In the genomic region with DNA sequence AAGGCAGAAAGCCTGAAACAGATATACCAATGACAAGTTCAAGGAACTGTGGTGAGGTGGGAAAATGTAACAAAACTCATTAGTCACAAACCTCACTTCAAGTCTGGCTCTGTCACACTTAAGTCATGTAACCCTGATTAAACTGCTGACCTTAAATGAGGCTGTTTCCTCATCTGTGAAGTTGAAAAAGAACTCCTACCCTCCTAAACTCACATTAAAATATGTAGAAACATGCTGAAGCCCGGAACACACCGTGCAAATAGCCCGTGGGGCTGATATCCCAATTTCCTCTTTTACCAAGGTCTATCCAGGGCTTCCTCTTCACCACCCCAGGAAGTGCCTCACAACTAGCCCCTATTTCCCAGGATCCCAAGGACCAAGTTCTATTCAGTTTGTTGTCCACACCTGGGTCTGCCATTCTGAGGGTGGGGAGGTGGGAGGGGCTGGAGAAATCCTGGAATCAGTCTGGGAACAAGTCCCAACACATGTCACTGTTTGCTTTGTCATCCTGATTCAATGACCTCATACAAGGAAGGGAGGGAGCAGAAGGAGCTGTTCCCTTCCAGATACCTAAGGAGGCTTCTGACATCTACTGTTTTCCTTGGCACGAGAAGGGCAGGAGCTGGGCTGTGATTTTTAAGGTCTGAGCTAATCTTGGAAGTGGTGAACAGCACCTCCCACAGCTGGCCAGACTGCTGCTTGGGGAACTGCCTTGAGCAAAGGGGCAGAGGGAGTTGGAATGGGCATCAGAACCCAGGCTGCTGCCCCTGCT, we compare ENCODE assay signal across 9 cellular contexts. TPM values are rescaled to one million over a fixed set of nuclear protein-coding genes. Genes with fewer than 3 reads are reported as not detected.
DNase-seq lines count a peak whose midpoint lies in the region; ATAC-seq and TF ChIP-seq lines count a peak whose summit lies in the region.
"Had no signal": no experiment of that assay in that cellular context is flagged by ENCODE, and none has a peak within 500 bp of the region (broad histone marks: within the 10 kb centered on the region; RNA-seq: fewer than 3 reads in every experiment).

No MANE protein-coding gene starts in this region.

- H3K27ac ChIP-seq in epithelial cell of prostate, result peak overlapping the region; percentile 99
- H3K27ac ChIP-seq in osteoblast (ENCODE audit: low read depth, low read length), result peak overlapping the region; percentile 96
- H3K27ac ChIP-seq: neutrophil had no signal

- H4K20me1 ChIP-seq in osteoblast (ENCODE audit: insufficient read depth, low read length), result no peaks in the 10 kb centered on the region

- H3K4me2 ChIP-seq in osteoblast (ENCODE audit: insufficient read depth, low read length), result peak overlapping the region; percentile 37

- TF ChIP-seq CTCF in osteoblast (IDR thresholded peaks at IDR 0.05; ENCODE audit: extremely low read depth, low read depth, low read length), result no peak

- H3K4me1 ChIP-seq in osteoblast (ENCODE audit: insufficient read depth, low read length), result peaks cover 46% of the 10 kb centered on the region

- no peaks in the 10 kb centered on the region for H3K27me3 ChIP-seq in osteoblast (ENCODE audit: insufficient read depth, low read length)
- H3K27me3 ChIP-seq: neutrophil had no signal

- H3K79me2 ChIP-seq in osteoblast (ENCODE audit: insufficient read depth, low read length), result no peaks in the 10 kb centered on the region

- no peak overlapping the region for H2AFZ ChIP-seq in osteoblast (ENCODE audit: low read length)

- H3K36me3 ChIP-seq in osteoblast (ENCODE audit: insufficient read depth, low read length), result no peaks in the 10 kb centered on the region
- H3K36me3 ChIP-seq: neutrophil had no signal

- H3K4me3 ChIP-seq in osteoblast (ENCODE audit: insufficient read depth, low read length), result no peak overlapping the region

- no peaks in the 10 kb centered on the region for H3K9me3 ChIP-seq in osteoblast (ENCODE audit: low read depth, low read length)
- H3K9me3 ChIP-seq: neutrophil had no signal

- no peak for ATAC-seq in HG03025 (IDR thresholded peaks at IDR 0.05; ENCODE audit: low FRiP score, unreplicated experiment)

- DNase-seq in ELR (ENCODE audit: low read depth) (peak; percentile 80), NCI-H69 (lab: John Stamatoyannopoulos, UW) (peak; percentile 82), epithelial cell of prostate (ENCODE audit: low read depth, low spot score) (peak; percentile 98), osteoblast (ENCODE audit: insufficient read length, low spot score, missing footprints) (peak; percentile 86), cortex of kidney (lab: John Stamatoyannopoulos, UW) (no peak), activated gamma-delta T cell (lab: John Stamatoyannopoulos, UW) (no peak)
- DNase-seq in activated CD4-positive, alpha-beta T cell treated with anti-CD3 and anti-CD28 coated beads, Interleukin-2, amount 50 U/mL, for 4 hours, result no peak

RNA-seq across cellular contexts. Expression of gene SLC4A1AP, which starts 42.3 kb away (rescaled TPM):
- 24.8 and 27.9 TPM in 2 replicates for total RNA-seq in osteoblast

RNA-seq across cellular contexts. Expression of gene SUPT7L, which starts 42.6 kb away (rescaled TPM):
- 44.2 and 50.3 TPM in 2 replicates for total RNA-seq in osteoblast

Comparison
In these comparisons a context has a peak if more than half of its experiments do, and no peak if none do; other contexts are left out.
1. DNase-seq: peak in ELR (single experiment), NCI-H69 (single experiment), epithelial cell of prostate (single experiment) and osteoblast (single experiment); none in cortex of kidney (single experiment), activated CD4-positive, alpha-beta T cell treated with anti-CD3 and anti-CD28 coated beads, Interleukin-2, amount 50 U/mL, for 4 hours (0 of 2) and activated gamma-delta T cell (single experiment).